ENCODE assay signal across 1 cellular context in the genomic region with DNA sequence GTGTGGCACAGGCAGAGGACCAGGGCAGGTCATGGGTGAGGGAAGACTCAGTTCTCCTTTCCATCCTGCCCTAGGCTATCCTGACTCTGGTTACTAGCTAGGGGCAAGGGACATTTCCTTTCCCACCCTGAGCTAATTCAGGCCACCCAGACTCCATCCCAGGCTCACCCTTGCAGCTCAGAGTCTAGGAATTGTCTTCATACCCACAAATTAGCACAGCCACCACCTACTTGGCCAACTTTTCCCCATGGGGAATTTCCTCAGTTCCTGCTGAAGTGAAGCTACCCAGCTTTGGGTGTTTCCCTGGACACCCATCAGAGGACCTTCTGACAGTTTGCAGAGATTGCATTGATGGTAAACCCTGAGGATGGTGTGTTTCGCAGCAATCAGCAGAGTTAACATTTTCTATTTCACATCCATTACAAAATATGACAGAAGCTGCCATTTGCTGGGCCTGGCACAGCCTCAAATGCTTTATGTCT.
TF ChIP-seq lines count a peak whose summit lies in the region.

No MANE protein-coding gene starts in this region.

TF ChIP-seq in H1, 55 proteins besides CTCF, POLR2A, EP300 and RAD21:
- TF ChIP-seq HDAC6 (IDR thresholded peaks at IDR 0.05; ENCODE audit: low read depth, low read length) (no peak), KDM1A (IDR thresholded peaks at IDR 0.05; ENCODE audit: borderline replicate concordance, low read length) (no peak), EGR1 (IDR thresholded peaks at IDR 0.05; ENCODE audit: borderline replicate concordance, low read depth, low read length) (no peak), CEBPB (IDR thresholded peaks at IDR 0.05; ENCODE audit: low read depth, low read length) (no peak), JUND (IDR thresholded peaks at IDR 0.05; ENCODE audit: low read length) (no peak), SP1 (IDR thresholded peaks at IDR 0.05; ENCODE audit: low read depth, low read length) (no peak), SP2 (IDR thresholded peaks at IDR 0.05; ENCODE audit: low read length) (no peak), POU5F1 (IDR thresholded peaks at IDR 0.05; ENCODE audit: low read depth, low read length) (no peak), CHD1 (IDR thresholded peaks at IDR 0.05; ENCODE audit: low read depth, low read length) (no peak), MAFK (IDR thresholded peaks at IDR 0.05; ENCODE audit: low read depth, low read length) (no peak), SUZ12 (IDR thresholded peaks at IDR 0.05; ENCODE audit: low read length) (no peak), BRCA1 (IDR thresholded peaks at IDR 0.05; ENCODE audit: low read depth, low read length) (no peak), TBP (IDR thresholded peaks at IDR 0.05; ENCODE audit: low read depth, low read length) (no peak), SP4 (IDR thresholded peaks at IDR 0.05; ENCODE audit: low read length) (no peak), FOSL1 (IDR thresholded peaks at IDR 0.05; ENCODE audit: insufficient read depth, low read depth, low read length) (no peak)
- TF ChIP-seq, protein P1, sequence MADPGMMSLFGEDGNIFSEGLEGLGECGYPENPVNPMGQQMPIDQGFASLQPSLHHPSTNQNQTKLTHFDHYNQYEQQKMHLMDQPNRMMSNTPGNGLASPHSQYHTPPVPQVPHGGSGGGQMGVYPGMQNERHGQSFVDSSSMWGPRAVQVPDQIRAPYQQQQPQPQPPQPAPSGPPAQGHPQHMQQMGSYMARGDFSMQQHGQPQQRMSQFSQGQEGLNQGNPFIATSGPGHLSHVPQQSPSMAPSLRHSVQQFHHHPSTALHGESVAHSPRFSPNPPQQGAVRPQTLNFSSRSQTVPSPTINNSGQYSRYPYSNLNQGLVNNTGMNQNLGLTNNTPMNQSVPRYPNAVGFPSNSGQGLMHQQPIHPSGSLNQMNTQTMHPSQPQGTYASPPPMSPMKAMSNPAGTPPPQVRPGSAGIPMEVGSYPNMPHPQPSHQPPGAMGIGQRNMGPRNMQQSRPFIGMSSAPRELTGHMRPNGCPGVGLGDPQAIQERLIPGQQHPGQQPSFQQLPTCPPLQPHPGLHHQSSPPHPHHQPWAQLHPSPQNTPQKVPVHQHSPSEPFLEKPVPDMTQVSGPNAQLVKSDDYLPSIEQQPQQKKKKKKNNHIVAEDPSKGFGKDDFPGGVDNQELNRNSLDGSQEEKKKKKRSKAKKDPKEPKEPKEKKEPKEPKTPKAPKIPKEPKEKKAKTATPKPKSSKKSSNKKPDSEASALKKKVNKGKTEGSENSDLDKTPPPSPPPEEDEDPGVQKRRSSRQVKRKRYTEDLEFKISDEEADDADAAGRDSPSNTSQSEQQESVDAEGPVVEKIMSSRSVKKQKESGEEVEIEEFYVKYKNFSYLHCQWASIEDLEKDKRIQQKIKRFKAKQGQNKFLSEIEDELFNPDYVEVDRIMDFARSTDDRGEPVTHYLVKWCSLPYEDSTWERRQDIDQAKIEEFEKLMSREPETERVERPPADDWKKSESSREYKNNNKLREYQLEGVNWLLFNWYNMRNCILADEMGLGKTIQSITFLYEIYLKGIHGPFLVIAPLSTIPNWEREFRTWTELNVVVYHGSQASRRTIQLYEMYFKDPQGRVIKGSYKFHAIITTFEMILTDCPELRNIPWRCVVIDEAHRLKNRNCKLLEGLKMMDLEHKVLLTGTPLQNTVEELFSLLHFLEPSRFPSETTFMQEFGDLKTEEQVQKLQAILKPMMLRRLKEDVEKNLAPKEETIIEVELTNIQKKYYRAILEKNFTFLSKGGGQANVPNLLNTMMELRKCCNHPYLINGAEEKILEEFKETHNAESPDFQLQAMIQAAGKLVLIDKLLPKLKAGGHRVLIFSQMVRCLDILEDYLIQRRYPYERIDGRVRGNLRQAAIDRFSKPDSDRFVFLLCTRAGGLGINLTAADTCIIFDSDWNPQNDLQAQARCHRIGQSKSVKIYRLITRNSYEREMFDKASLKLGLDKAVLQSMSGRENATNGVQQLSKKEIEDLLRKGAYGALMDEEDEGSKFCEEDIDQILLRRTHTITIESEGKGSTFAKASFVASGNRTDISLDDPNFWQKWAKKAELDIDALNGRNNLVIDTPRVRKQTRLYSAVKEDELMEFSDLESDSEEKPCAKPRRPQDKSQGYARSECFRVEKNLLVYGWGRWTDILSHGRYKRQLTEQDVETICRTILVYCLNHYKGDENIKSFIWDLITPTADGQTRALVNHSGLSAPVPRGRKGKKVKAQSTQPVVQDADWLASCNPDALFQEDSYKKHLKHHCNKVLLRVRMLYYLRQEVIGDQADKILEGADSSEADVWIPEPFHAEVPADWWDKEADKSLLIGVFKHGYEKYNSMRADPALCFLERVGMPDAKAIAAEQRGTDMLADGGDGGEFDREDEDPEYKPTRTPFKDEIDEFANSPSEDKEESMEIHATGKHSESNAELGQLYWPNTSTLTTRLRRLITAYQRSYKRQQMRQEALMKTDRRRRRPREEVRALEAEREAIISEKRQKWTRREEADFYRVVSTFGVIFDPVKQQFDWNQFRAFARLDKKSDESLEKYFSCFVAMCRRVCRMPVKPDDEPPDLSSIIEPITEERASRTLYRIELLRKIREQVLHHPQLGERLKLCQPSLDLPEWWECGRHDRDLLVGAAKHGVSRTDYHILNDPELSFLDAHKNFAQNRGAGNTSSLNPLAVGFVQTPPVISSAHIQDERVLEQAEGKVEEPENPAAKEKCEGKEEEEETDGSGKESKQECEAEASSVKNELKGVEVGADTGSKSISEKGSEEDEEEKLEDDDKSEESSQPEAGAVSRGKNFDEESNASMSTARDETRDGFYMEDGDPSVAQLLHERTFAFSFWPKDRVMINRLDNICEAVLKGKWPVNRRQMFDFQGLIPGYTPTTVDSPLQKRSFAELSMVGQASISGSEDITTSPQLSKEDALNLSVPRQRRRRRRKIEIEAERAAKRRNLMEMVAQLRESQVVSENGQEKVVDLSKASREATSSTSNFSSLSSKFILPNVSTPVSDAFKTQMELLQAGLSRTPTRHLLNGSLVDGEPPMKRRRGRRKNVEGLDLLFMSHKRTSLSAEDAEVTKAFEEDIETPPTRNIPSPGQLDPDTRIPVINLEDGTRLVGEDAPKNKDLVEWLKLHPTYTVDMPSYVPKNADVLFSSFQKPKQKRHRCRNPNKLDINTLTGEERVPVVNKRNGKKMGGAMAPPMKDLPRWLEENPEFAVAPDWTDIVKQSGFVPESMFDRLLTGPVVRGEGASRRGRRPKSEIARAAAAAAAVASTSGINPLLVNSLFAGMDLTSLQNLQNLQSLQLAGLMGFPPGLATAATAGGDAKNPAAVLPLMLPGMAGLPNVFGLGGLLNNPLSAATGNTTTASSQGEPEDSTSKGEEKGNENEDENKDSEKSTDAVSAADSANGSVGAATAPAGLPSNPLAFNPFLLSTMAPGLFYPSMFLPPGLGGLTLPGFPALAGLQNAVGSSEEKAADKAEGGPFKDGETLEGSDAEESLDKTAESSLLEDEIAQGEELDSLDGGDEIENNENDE (IDR thresholded peaks at IDR 0.05; ENCODE audit: insufficient replicate concordance, low read length), result no peak
- TF ChIP-seq, protein P2, sequence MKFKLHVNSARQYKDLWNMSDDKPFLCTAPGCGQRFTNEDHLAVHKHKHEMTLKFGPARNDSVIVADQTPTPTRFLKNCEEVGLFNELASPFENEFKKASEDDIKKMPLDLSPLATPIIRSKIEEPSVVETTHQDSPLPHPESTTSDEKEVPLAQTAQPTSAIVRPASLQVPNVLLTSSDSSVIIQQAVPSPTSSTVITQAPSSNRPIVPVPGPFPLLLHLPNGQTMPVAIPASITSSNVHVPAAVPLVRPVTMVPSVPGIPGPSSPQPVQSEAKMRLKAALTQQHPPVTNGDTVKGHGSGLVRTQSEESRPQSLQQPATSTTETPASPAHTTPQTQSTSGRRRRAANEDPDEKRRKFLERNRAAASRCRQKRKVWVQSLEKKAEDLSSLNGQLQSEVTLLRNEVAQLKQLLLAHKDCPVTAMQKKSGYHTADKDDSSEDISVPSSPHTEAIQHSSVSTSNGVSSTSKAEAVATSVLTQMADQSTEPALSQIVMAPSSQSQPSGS (IDR thresholded peaks at IDR 0.05; ENCODE audit: low read length), result no peak
